Comparison of ENCODE assay signal across 13 cellular contexts in genomic region chr5:140044041-140044440, GRCh38. TPM values are rescaled to one million over a fixed set of nuclear protein-coding genes. Genes with fewer than 3 reads are reported as not detected.
A peak's percentile ranks its signal among the peaks of the same experiment; 100 is the strongest.
DNase-seq lines count a peak whose midpoint lies in the region; ATAC-seq and TF ChIP-seq lines count a peak whose summit lies in the region.
"Had no signal": no experiment of that assay in that cellular context is flagged by ENCODE, and none has a peak within 500 bp of the region (broad histone marks: within the 10 kb centered on the region; RNA-seq: fewer than 3 reads in every experiment).

No MANE protein-coding gene starts in this region.

- intact Hi-C loops in activated naive CD4-positive, alpha-beta T cell treated with anti-CD3 and anti-CD28 coated beads for 36 hours (cut with micrococcal nuclease): no loop called here
- intact Hi-C loops in Panc1 (cut with micrococcal nuclease; ENCODE audit: unreplicated experiment): no loop called here

- H3K27ac ChIP-seq in Panc1 (ENCODE audit: low read length) (peak overlapping the region; percentile 88), substantia nigra (ENCODE audit: low read depth, low read length, poor library complexity, severe bottlenecking) (peak overlapping the region; percentile 77)

- in situ Hi-C loops in Panc1 (cut with HindIII; ENCODE audit: low pct_unique_long_range_greater_than_20kb, low sequenced_read_pairs): no loop called here

- peaks cover 26% of the 10 kb centered on the region for H3K4me1 ChIP-seq in Panc1 (ENCODE audit: control insufficient read depth, insufficient read depth, low read length)
- peaks cover 9% of the 10 kb centered on the region for H3K4me1 ChIP-seq in iPS-15b (ENCODE audit: control insufficient read depth, insufficient read depth, low read length)

- H3K27me3 ChIP-seq in Panc1 (ENCODE audit: control insufficient read depth, insufficient read depth, low read length) (no peaks in the 10 kb centered on the region), iPS-15b (ENCODE audit: control insufficient read depth, insufficient read depth, low read length) (peaks cover 65% of the 10 kb centered on the region)
- H3K27me3 ChIP-seq: BE2C had no signal

- H3K9me3 Mint-ChIP-seq in activated naive CD4-positive, alpha-beta T cell treated with anti-CD3 and anti-CD28 coated beads for 36 hours: no peaks in the 10 kb centered on the region
- H3K9me3 Mint-ChIP-seq in activated naive CD4-positive, alpha-beta T cell treated with anti-CD3 and anti-CD28 coated beads, Interleukin-2, amount 10 ng/mL, durations not matched to agents 7 days and 5 days: no peaks in the 10 kb centered on the region
- H3K9me3 Mint-ChIP-seq: dendritic cell treated with granulocyte-macrophage colony-stimulating factor and Interleukin-4, amounts not matched to agents 40 ng/mL and 50 ng/mL, for 4 days had no signal

- H3K4me3 ChIP-seq in Panc1 (ENCODE audit: low read depth in 2 of 2, low read length in 2 of 2) (peak overlapping the region in 1 of 2 experiments; percentile 82; a peak in 3 of 4 replicates), iPS-15b (ENCODE audit: low read depth, low read length) (peak overlapping the region; percentile 67)

- H3K9me3 ChIP-seq in Panc1 (ENCODE audit: control insufficient read depth, insufficient read depth, low read depth, low read length): no peaks in the 10 kb centered on the region
- no peaks in the 10 kb centered on the region for H3K9me3 ChIP-seq in iPS-15b (ENCODE audit: control insufficient read depth, insufficient read depth, low read length)
- H3K9me3 ChIP-seq: BE2C had no signal

- no peak overlapping the region for H3K9ac ChIP-seq in iPS-15b (ENCODE audit: low read depth, low read length)

- ATAC-seq in Panc1 (no peak), HG02588 (IDR thresholded peaks at IDR 0.05; ENCODE audit: unreplicated experiment) (no peak)

- H3K4me3 Mint-ChIP-seq in activated naive CD4-positive, alpha-beta T cell treated with anti-CD3 and anti-CD28 coated beads for 36 hours: peak overlapping the region; percentile 70
- H3K4me3 Mint-ChIP-seq in activated naive CD4-positive, alpha-beta T cell treated with anti-CD3 and anti-CD28 coated beads, Interleukin-2, amount 10 ng/mL, durations not matched to agents 7 days and 5 days: no peak overlapping the region
- H3K4me3 Mint-ChIP-seq: dendritic cell treated with granulocyte-macrophage colony-stimulating factor and Interleukin-4, amounts not matched to agents 40 ng/mL and 50 ng/mL, for 4 days had no signal

- BruUV-seq in Panc1 (replicated peaks; lab: Mats Ljungman, UMichigan): no TSS peak

- H3K4me1 Mint-ChIP-seq in activated naive CD4-positive, alpha-beta T cell treated with anti-CD3 and anti-CD28 coated beads for 36 hours (ENCODE audit: low read depth): peaks cover 9% of the 10 kb centered on the region
- peaks cover 19% of the 10 kb centered on the region for H3K4me1 Mint-ChIP-seq in activated naive CD4-positive, alpha-beta T cell treated with anti-CD3 and anti-CD28 coated beads, Interleukin-2, amount 10 ng/mL, durations not matched to agents 7 days and 5 days

- no peaks in the 10 kb centered on the region for H3K36me3 Mint-ChIP-seq in activated naive CD4-positive, alpha-beta T cell treated with anti-CD3 and anti-CD28 coated beads for 36 hours (ENCODE audit: low read depth)
- no peaks in the 10 kb centered on the region for H3K36me3 Mint-ChIP-seq in activated naive CD4-positive, alpha-beta T cell treated with anti-CD3 and anti-CD28 coated beads, Interleukin-2, amount 10 ng/mL, durations not matched to agents 7 days and 5 days

- TF ChIP-seq CTCF in Panc1 (IDR thresholded peaks at IDR 0.05): no peak

- POLR2A ChIA-PET in Panc1 (lab: Charles Lee): no interaction called here

- H3K36me3 ChIP-seq in Panc1 (ENCODE audit: control insufficient read depth, insufficient read depth, low read length) (no peaks in the 10 kb centered on the region), iPS-15b (ENCODE audit: control insufficient read depth, insufficient read depth, low read length) (no peaks in the 10 kb centered on the region)
- H3K36me3 ChIP-seq: BE2C had no signal

- CTCF ChIA-PET in activated naive CD4-positive, alpha-beta T cell treated with anti-CD3 and anti-CD28 coated beads for 36 hours (lab: Charles Lee): interaction anchor here (0.7 to 2.0 kb wide), 4 partner anchors 9 to 246 kb away, joined by 3 to 11 read pairs (median 4); no protein-coding TSS in a partner anchor
- CTCF ChIA-PET in activated naive CD4-positive, alpha-beta T cell treated with anti-CD3 and anti-CD28 coated beads, Interleukin-2, amount 10 ng/mL, durations not matched to agents 7 days and 5 days (lab: Charles Lee): interaction anchor here (0.6 to 1.4 kb wide), 3 partner anchors 9 to 29 kb away, joined by 3 to 4 read pairs (median 3); no protein-coding TSS in a partner anchor
- CTCF ChIA-PET in Panc1 (lab: Charles Lee): interaction anchor here (0.7 to 1.1 kb wide), 2 partner anchors 110 to 137 kb away, joined by 3 read pairs; no protein-coding TSS in a partner anchor

- H3K27me3 Mint-ChIP-seq in activated naive CD4-positive, alpha-beta T cell treated with anti-CD3 and anti-CD28 coated beads for 36 hours (ENCODE audit: low read depth): peaks cover 44% of the 10 kb centered on the region
- peaks cover 74% of the 10 kb centered on the region for H3K27me3 Mint-ChIP-seq in activated naive CD4-positive, alpha-beta T cell treated with anti-CD3 and anti-CD28 coated beads, Interleukin-2, amount 10 ng/mL, durations not matched to agents 7 days and 5 days

- DNase-seq in activated naive CD4-positive, alpha-beta T cell treated with anti-CD3 and anti-CD28 coated beads for 36 hours: no peak
- no peak for DNase-seq in activated naive CD4-positive, alpha-beta T cell treated with anti-CD3 and anti-CD28 coated beads, Interleukin-2, amount 10 ng/mL, durations not matched to agents 7 days and 5 days
- no peak for DNase-seq in Panc1 (ENCODE audit: low read depth, low spot score)
- DNase-seq in substantia nigra (lab: John Stamatoyannopoulos, UW): no peak
- DNase-seq in DMS 273 (lab: John Stamatoyannopoulos, UW; ENCODE audit: unreplicated experiment): no peak
- DNase-seq in COLO829 (ENCODE audit: low spot score): no peak
- DNase-seq: kidney glomerular epithelial cell, NCI-H1694, NCI-H748 treated with DMSO at 0.1 percent for 48 hours had no signal

- no peak overlapping the region for H3K27ac Mint-ChIP-seq in activated naive CD4-positive, alpha-beta T cell treated with anti-CD3 and anti-CD28 coated beads for 36 hours
- H3K27ac Mint-ChIP-seq in activated naive CD4-positive, alpha-beta T cell treated with anti-CD3 and anti-CD28 coated beads, Interleukin-2, amount 10 ng/mL, durations not matched to agents 7 days and 5 days: no peak overlapping the region
- H3K27ac Mint-ChIP-seq: dendritic cell treated with granulocyte-macrophage colony-stimulating factor and Interleukin-4, amounts not matched to agents 40 ng/mL and 50 ng/mL, for 4 days had no signal

RNA-seq across cellular contexts. Expression of gene NRG2, which starts 0.9 kb away (rescaled TPM):
- not detected for total RNA-seq in activated naive CD4-positive, alpha-beta T cell treated with anti-CD3 and anti-CD28 coated beads for 36 hours
- total RNA-seq in Panc1 (2021; ENCODE audit: unreplicated experiment): 20.2 TPM
- 20.9 TPM for polyA plus RNA-seq in Panc1 (2012; ENCODE audit: insufficient read length)

Comparison
In these comparisons a context has a peak if more than half of its experiments do, and no peak if none do; other contexts are left out.
1. RNA of gene NRG2, which starts 0.9 kb away (total RNA-seq): 20.2 TPM in Panc1 (single experiment); not detected in activated naive CD4-positive, alpha-beta T cell treated with anti-CD3 and anti-CD28 coated beads for 36 hours; every median in the first group is over 10 times any median in the second.